Comparison of ENCODE assay signal across 9 cellular contexts in the genomic region with DNA sequence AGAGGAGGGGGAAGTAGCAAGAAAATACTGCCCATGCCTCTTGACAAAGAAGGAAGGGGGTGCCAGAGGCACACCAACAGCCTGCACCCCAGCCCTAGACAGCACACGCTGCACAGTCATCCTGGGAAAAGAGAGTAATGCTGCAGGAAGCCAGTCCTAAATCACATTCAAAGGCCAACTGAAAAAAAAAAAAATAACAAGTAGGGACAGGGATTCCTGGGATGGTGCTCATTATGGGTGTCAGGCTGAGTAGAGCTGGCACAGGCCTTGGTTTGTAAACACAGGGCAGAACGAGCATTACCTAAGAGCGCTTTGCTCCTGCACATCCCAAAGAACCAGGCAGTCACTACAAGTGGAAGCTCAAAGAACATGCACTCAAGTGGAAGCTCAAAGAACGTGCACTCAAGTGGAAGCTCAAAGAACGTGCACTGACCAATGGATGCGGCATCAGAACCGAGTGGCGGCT. TPM values are rescaled to one million over a fixed set of nuclear protein-coding genes. Genes with fewer than 3 reads are reported as not detected.
DNase-seq lines count a peak whose midpoint lies in the region; ATAC-seq, FAIRE-seq and TF ChIP-seq lines count a peak whose summit lies in the region.
"Had no signal": no experiment of that assay in that cellular context is flagged by ENCODE, and none has a peak within 500 bp of the region (broad histone marks: within the 10 kb centered on the region; RNA-seq: fewer than 3 reads in every experiment).

No MANE protein-coding gene starts in this region.

- no peak overlapping the region for H2AFZ ChIP-seq in keratinocyte (ENCODE audit: control insufficient read depth, low read length)

- TF ChIP-seq CTCF in A549 (IDR thresholded peaks at IDR 0.05) (no peak), GM13977 (IDR thresholded peaks at IDR 0.05; ENCODE audit: extremely low read depth, insufficient read depth, missing control alignments) (no peak), keratinocyte (optimal IDR thresholded peaks at IDR 0.05 in 1 of 3, IDR thresholded peaks at IDR 0.05 in 1 of 3, conservative IDR thresholded peaks at IDR 0.05 in 1 of 3; ENCODE audit: extremely low read depth in 1 of 3, insufficient read depth in 2 of 3, low read length in 3 of 3) (no peak), GM10266 (IDR thresholded peaks at IDR 0.05; ENCODE audit: control insufficient read depth, insufficient read depth, low read depth, missing control alignments) (no peak)

- no peak for TF ChIP-seq POLR2A in A549 (IDR thresholded peaks at IDR 0.05; ENCODE audit: low read length)

- POLR2A ChIA-PET in A549 (lab: Yijun Ruan, JAX), result no interaction called here

- peak overlapping the region; percentile 75 for H3K4me2 ChIP-seq in A549
- H3K4me2 ChIP-seq in keratinocyte (ENCODE audit: control insufficient read depth, extremely low read depth, insufficient read depth, low read depth, low read length), result peak overlapping the region; percentile 34

- peaks cover 21% of the 10 kb centered on the region for H4K20me1 ChIP-seq in keratinocyte (ENCODE audit: control insufficient read depth, extremely low read depth, insufficient read depth, low read length)

- FAIRE-seq in A549 (lab: Jason Lieb, UNC), result no peak
- no peak for FAIRE-seq in keratinocyte (lab: Jason Lieb, UNC)

- H3K9ac ChIP-seq in keratinocyte (ENCODE audit: control insufficient read depth, extremely low read depth, insufficient read depth, low read length), result peak overlapping the region; percentile 62

- 85% methylated on average over 8 of the region's 8 CpGs for WGBS in A549 (ENCODE audit: missing lambda C conversion rate)

- CTCF ChIA-PET in A549 (lab: Yijun Ruan, JAX), result interaction anchor here (0.8 to 25.4 kb wide), 9 partner anchors 7 to 521 kb away, joined by 4 to 737 read pairs (median 5); a partner anchor contains a TSS

- no peak for DNase-seq in A549 (ENCODE audit: low read depth in 1 of 2, low spot score in 1 of 2)
- peak; percentile 24 for DNase-seq in GM13977 (ENCODE audit: low spot score)
- no peak for DNase-seq in activated T-helper 1 cell treated with anti-CD3 and anti-CD28 coated beads, Interleukin-12 subunit alpha, Interleukin-12 subunit beta, Interleukin-2, Interleukin-4 antibody, amounts not matched to agents 30 ng/mL and 10 ng/mL and 1 ng/mL, durations not matched to agents 14 hours and 24 hours and 36 hours (ENCODE audit: low spot score)
- DNase-seq in keratinocyte (ENCODE audit: low read depth, low spot score), result peak; percentile 65
- no peak for DNase-seq in GM10266 (ENCODE audit: extremely low spot score)
- no peak for DNase-seq in OCI-M2 (lab: John Stamatoyannopoulos, UW; ENCODE audit: unreplicated experiment)
- DNase-seq in NOMO-1 (lab: John Stamatoyannopoulos, UW; ENCODE audit: unreplicated experiment in 2 of 2), result no peak
- DNase-seq in GF-D8 (lab: John Stamatoyannopoulos, UW), result no peak

- H3K9me3 ChIP-seq in A549 (no peaks in the 10 kb centered on the region), keratinocyte (ENCODE audit: control insufficient read depth, low read depth, low read length) (no peaks in the 10 kb centered on the region)
- H3K9me3 ChIP-seq: SJSA1 had no signal

- H3K4me1 Mint-ChIP-seq in activated T-helper 1 cell treated with anti-CD3 and anti-CD28 coated beads, Interleukin-12 subunit alpha, Interleukin-12 subunit beta, Interleukin-2, Interleukin-4 antibody, amounts not matched to agents 30 ng/mL and 10 ng/mL and 1 ng/mL, durations not matched to agents 14 hours and 24 hours and 36 hours (ENCODE audit: low read depth), result peaks cover 90% of the 10 kb centered on the region

- peak overlapping the region; percentile 73 for H3K4me3 Mint-ChIP-seq in activated T-helper 1 cell treated with anti-CD3 and anti-CD28 coated beads, Interleukin-12 subunit alpha, Interleukin-12 subunit beta, Interleukin-2, Interleukin-4 antibody, amounts not matched to agents 30 ng/mL and 10 ng/mL and 1 ng/mL, durations not matched to agents 14 hours and 24 hours and 36 hours

- H3K27me3 Mint-ChIP-seq in activated T-helper 1 cell treated with anti-CD3 and anti-CD28 coated beads, Interleukin-12 subunit alpha, Interleukin-12 subunit beta, Interleukin-2, Interleukin-4 antibody, amounts not matched to agents 30 ng/mL and 10 ng/mL and 1 ng/mL, durations not matched to agents 14 hours and 24 hours and 36 hours (ENCODE audit: insufficient read depth), result no peaks in the 10 kb centered on the region

- intact Hi-C loops in activated T-helper 1 cell treated with anti-CD3 and anti-CD28 coated beads, Interleukin-12 subunit alpha, Interleukin-12 subunit beta, Interleukin-2, Interleukin-4 antibody, amounts not matched to agents 30 ng/mL and 10 ng/mL and 1 ng/mL, durations not matched to agents 14 hours and 24 hours and 36 hours (cut with micrococcal nuclease), result loop anchor here (5.0 kb wide), 2 partner anchors 230 to 335 kb away; a partner anchor contains a TSS

- in situ Hi-C loops in GM13977 (cut with MboI; ENCODE audit: low pct_unique_long_range_greater_than_20kb, low sequenced_read_pairs, unreplicated experiment), result loop anchor here (10.0 kb wide), 1 partner anchor 77 kb away; no protein-coding TSS in a partner anchor

- no peak for TF ChIP-seq EP300 in A549 (IDR thresholded peaks at IDR 0.05)

- peak overlapping the region; percentile 96 for H3K27ac Mint-ChIP-seq in activated T-helper 1 cell treated with anti-CD3 and anti-CD28 coated beads, Interleukin-12 subunit alpha, Interleukin-12 subunit beta, Interleukin-2, Interleukin-4 antibody, amounts not matched to agents 30 ng/mL and 10 ng/mL and 1 ng/mL, durations not matched to agents 14 hours and 24 hours and 36 hours

- H3K27ac ChIP-seq in A549 (peak overlapping the region in 1 of 2 experiments; percentile 38; a peak in 3 of 6 replicates), keratinocyte (ENCODE audit: control insufficient read depth, insufficient read depth, low read length) (peak overlapping the region; percentile 91)

- peaks cover 0 to 5% of the 10 kb centered on the region in 2 experiments for H3K36me3 ChIP-seq in keratinocyte (ENCODE audit: control insufficient read depth in 2 of 2, extremely low read depth in 1 of 2, insufficient read depth in 2 of 2, low read length in 2 of 2)
- H3K36me3 ChIP-seq: SJSA1 had no signal

- peaks cover 16% of the 10 kb centered on the region for H3K9me1 ChIP-seq in keratinocyte (ENCODE audit: control insufficient read depth, extremely low read depth, insufficient read depth, low read length)

- no peak for ATAC-seq in A549

- no peaks in the 10 kb centered on the region for H3K27me3 ChIP-seq in keratinocyte (ENCODE audit: control insufficient read depth, extremely low read depth, insufficient read depth, low read length)
- H3K27me3 ChIP-seq: SJSA1 had no signal

- no peak for TF ChIP-seq RAD21 in A549 (conservative IDR thresholded peaks at IDR 0.05 in 1 of 2, IDR thresholded peaks at IDR 0.05 in 1 of 2)

- H3K4me1 ChIP-seq in A549 (peaks cover 86% of the 10 kb centered on the region), keratinocyte (ENCODE audit: control insufficient read depth, extremely low read depth, insufficient read depth, low read length) (peaks cover 76% of the 10 kb centered on the region)

- peaks cover 45% of the 10 kb centered on the region for H3K79me2 ChIP-seq in keratinocyte (ENCODE audit: control insufficient read depth, insufficient read depth, low read length)

- dilution Hi-C loops in keratinocyte (cut with MboI; ENCODE audit: extremely low pct_ligation_motif_present, low sequenced_read_pairs), result no loop called here

- H3K9me3 Mint-ChIP-seq in activated T-helper 1 cell treated with anti-CD3 and anti-CD28 coated beads, Interleukin-12 subunit alpha, Interleukin-12 subunit beta, Interleukin-2, Interleukin-4 antibody, amounts not matched to agents 30 ng/mL and 10 ng/mL and 1 ng/mL, durations not matched to agents 14 hours and 24 hours and 36 hours, result no peaks in the 10 kb centered on the region

- H3K36me3 Mint-ChIP-seq in activated T-helper 1 cell treated with anti-CD3 and anti-CD28 coated beads, Interleukin-12 subunit alpha, Interleukin-12 subunit beta, Interleukin-2, Interleukin-4 antibody, amounts not matched to agents 30 ng/mL and 10 ng/mL and 1 ng/mL, durations not matched to agents 14 hours and 24 hours and 36 hours (ENCODE audit: low read depth), result peaks cover 32% of the 10 kb centered on the region

- H3K4me3 ChIP-seq in A549 (no peak overlapping the region), keratinocyte (ENCODE audit: control insufficient read depth in 2 of 3, extremely low read depth in 1 of 3, insufficient read depth in 2 of 3, low read depth in 1 of 3, low read length in 3 of 3) (no peak overlapping the region)
- H3K4me3 ChIP-seq: SJSA1 had no signal

TF ChIP-seq in A549, 52 proteins besides CTCF, POLR2A, EP300 and RAD21:
- TF ChIP-seq, protein P1, sequence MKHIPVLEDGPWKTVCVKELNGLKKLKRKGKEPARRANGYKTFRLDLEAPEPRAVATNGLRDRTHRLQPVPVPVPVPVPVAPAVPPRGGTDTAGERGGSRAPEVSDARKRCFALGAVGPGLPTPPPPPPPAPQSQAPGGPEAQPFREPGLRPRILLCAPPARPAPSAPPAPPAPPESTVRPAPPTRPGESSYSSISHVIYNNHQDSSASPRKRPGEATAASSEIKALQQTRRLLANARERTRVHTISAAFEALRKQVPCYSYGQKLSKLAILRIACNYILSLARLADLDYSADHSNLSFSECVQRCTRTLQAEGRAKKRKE (CRISPR knock-in tag; IDR thresholded peaks at IDR 0.05; ENCODE audit: low read depth), result no peak
TF ChIP-seq in A549: peak in this region for 0.

RNA-seq across cellular contexts. Expression of a gene that starts 7.8 kb away (rescaled TPM):
- polyA plus RNA-seq in A549 (2011; rRNA removed) (27.7 and 32.5 TPM in 2 replicates), A549 (2017; fragmentation: RNase III; extraction: RNeasy Plus Mini Kit Qiagen cat#74134 plus additional on column Dnase treatment) (20.6 to 21.7 TPM (median 21.6 TPM) in 3 replicates), keratinocyte (18.5 to 30.1 TPM (median 19.2 TPM) in 3 replicates)
- 21.8 and 26.8 TPM in 2 replicates for polyA plus RNA-seq in A549 (2012; cell fraction: cytosol; rRNA removed)
- polyA plus RNA-seq in A549 (2012; cell fraction: nucleus; rRNA removed), result 38.6 and 40.1 TPM in 2 replicates
- 31.3 and 33.3 TPM in 2 replicates for polyA minus RNA-seq in A549 (2011; rRNA and poly(A)+ RNA removed)
- 168 and 172 TPM in 2 replicates for total RNA-seq in activated T-helper 1 cell treated with anti-CD3 and anti-CD28 coated beads, Interleukin-12 subunit alpha, Interleukin-12 subunit beta, Interleukin-2, Interleukin-4 antibody, amounts not matched to agents 30 ng/mL and 10 ng/mL and 1 ng/mL, durations not matched to agents 14 hours and 24 hours and 36 hours
- 12.1 TPM for polyA plus RNA-seq in keratinocyte (2011; ENCODE audit: low read depth)
- polyA plus RNA-seq in keratinocyte (2011; cell fraction: cytosol; rRNA removed), result 19.0 and 25.8 TPM in 2 replicates
- polyA plus RNA-seq in keratinocyte (2011; cell fraction: nucleus; rRNA removed), result 29.1 and 30.6 TPM in 2 replicates
- polyA plus RNA-seq in keratinocyte (2012; ENCODE audit: low replicate concordance), result 13.3 and 28.0 TPM in 2 replicates
- 22.0 to 50.7 TPM (median 27.9 TPM) in 3 replicates for polyA minus RNA-seq in keratinocyte
- polyA minus RNA-seq in keratinocyte (2011; cell fraction: cytosol; rRNA and poly(A)+ RNA removed), result 21.5 TPM
- 16.7 and 26.4 TPM in 2 replicates for polyA minus RNA-seq in keratinocyte (2011; cell fraction: nucleus; rRNA and poly(A)+ RNA removed)

Comparison
In these comparisons a context has a peak if more than half of its experiments do, and no peak if none do; other contexts are left out.
1. DNase-seq: peak in GM13977 (single experiment) and keratinocyte (single experiment); none in A549 (0 of 2), activated T-helper 1 cell treated with anti-CD3 and anti-CD28 coated beads, Interleukin-12 subunit alpha, Interleukin-12 subunit beta, Interleukin-2, Interleukin-4 antibody, amounts not matched to agents 30 ng/mL and 10 ng/mL and 1 ng/mL, durations not matched to agents 14 hours and 24 hours and 36 hours (single experiment), GM10266 (single experiment), OCI-M2 (single experiment), NOMO-1 (0 of 2) and GF-D8 (single experiment).